8 cellular contexts compared by ENCODE assay signal in genomic region chr13:99087130-99087953, GRCh38.
A peak's percentile ranks its signal among the peaks of the same experiment; 100 is the strongest.
DNase-seq lines count a peak whose midpoint lies in the region; ATAC-seq and TF ChIP-seq lines count a peak whose summit lies in the region.

No MANE protein-coding gene starts in this region.

- H3K36me3 Mint-ChIP-seq in activated T-helper 2 cell treated with anti-CD3 and anti-CD28 coated beads, Interferon-gamma antibody, Interleukin-2, Interleukin-4, amounts not matched to agents 10 μg/mL and 5 μg/mL and 100 μg/mL, durations not matched to agents 14 hours and 24 hours and 36 hours (ENCODE audit: low read depth) = peaks cover 5% of the 10 kb centered on the region
- H3K36me3 Mint-ChIP-seq in naive thymus-derived CD8-positive, alpha-beta T cell = no peaks in the 10 kb centered on the region
- peaks cover 0 to 1% of the 10 kb centered on the region in 2 donors for H3K36me3 Mint-ChIP-seq in stimulated activated naive B cell treated with anti-CD40 and anti-IgM and Interleukin-4, amounts not matched to agents 10 μg/mL and 1 μg/mL and 100 μg/mL, for 72 hours

- in situ Hi-C loops in Panc1 (cut with HindIII; ENCODE audit: low pct_unique_long_range_greater_than_20kb, low sequenced_read_pairs) = no loop called here

- H3K4me3 Mint-ChIP-seq in activated T-helper 2 cell treated with anti-CD3 and anti-CD28 coated beads, Interferon-gamma antibody, Interleukin-2, Interleukin-4, amounts not matched to agents 10 μg/mL and 5 μg/mL and 100 μg/mL, durations not matched to agents 14 hours and 24 hours and 36 hours (ENCODE audit: low read depth) = peak overlapping the region; percentile 92
- H3K4me3 Mint-ChIP-seq in naive thymus-derived CD8-positive, alpha-beta T cell = peak overlapping the region; percentile 97 to 99 (median 99)
- H3K4me3 Mint-ChIP-seq in stimulated activated naive B cell treated with anti-CD40 and anti-IgM and Interleukin-4, amounts not matched to agents 10 μg/mL and 1 μg/mL and 100 μg/mL, for 72 hours = peak overlapping the region; percentile 95 to 97

- POLR2A ChIA-PET in Panc1 (lab: Charles Lee) = no interaction called here
- POLR2A ChIA-PET in naive thymus-derived CD8-positive, alpha-beta T cell (lab: Charles Lee) = interaction anchor here (0.5 to 8.9 kb wide), 32 partner anchors 8 to 1653 kb away, joined by 3 to 194 read pairs (median 5); partner anchors contain the start of genes GPR18, RAP2A and UBAC2

- peaks cover 9% of the 10 kb centered on the region for H3K4me1 ChIP-seq in Panc1 (ENCODE audit: control insufficient read depth, insufficient read depth, low read length)

- DNase-seq in DMS 273 (lab: John Stamatoyannopoulos, UW; ENCODE audit: unreplicated experiment) = peak; percentile 91
- DNase-seq in HuH-7.5 (ENCODE audit: low spot score) = peak; percentile 94
- DNase-seq in Panc1 (ENCODE audit: low read depth, low spot score) = peak; percentile 30
- peak; percentile 91 for DNase-seq in activated T-helper 2 cell treated with anti-CD3 and anti-CD28 coated beads, Interferon-gamma antibody, Interleukin-2, Interleukin-4, amounts not matched to agents 10 μg/mL and 5 μg/mL and 100 μg/mL, durations not matched to agents 14 hours and 24 hours and 36 hours (ENCODE audit: low spot score)
- DNase-seq in fibroblast of mammary gland (ENCODE audit: low read depth) = peak; percentile 72
- peak; percentile 90 to 95 (median 92) for DNase-seq in naive thymus-derived CD8-positive, alpha-beta T cell
- peak; percentile 92 for DNase-seq in stimulated activated naive B cell treated with anti-CD40 and anti-IgM and Interleukin-4, amounts not matched to agents 10 μg/mL and 1 μg/mL and 100 μg/mL, for 72 hours

- H3K27ac ChIP-seq in Panc1 (ENCODE audit: low read length) = peak overlapping the region; percentile 84

- no peaks in the 10 kb centered on the region for H3K36me3 ChIP-seq in Panc1 (ENCODE audit: control insufficient read depth, insufficient read depth, low read length)

- TF ChIP-seq CTCF in Panc1 (IDR thresholded peaks at IDR 0.05) (no peak), fibroblast of mammary gland (conservative IDR thresholded peaks at IDR 0.05; ENCODE audit: control insufficient read depth, insufficient read depth, low read depth, low read length) (no peak)

- peak overlapping the region; percentile 93 for H3K27ac Mint-ChIP-seq in activated T-helper 2 cell treated with anti-CD3 and anti-CD28 coated beads, Interferon-gamma antibody, Interleukin-2, Interleukin-4, amounts not matched to agents 10 μg/mL and 5 μg/mL and 100 μg/mL, durations not matched to agents 14 hours and 24 hours and 36 hours
- H3K27ac Mint-ChIP-seq in naive thymus-derived CD8-positive, alpha-beta T cell = peak overlapping the region; percentile 97 to 100 (median 99)
- H3K27ac Mint-ChIP-seq in stimulated activated naive B cell treated with anti-CD40 and anti-IgM and Interleukin-4, amounts not matched to agents 10 μg/mL and 1 μg/mL and 100 μg/mL, for 72 hours = peak overlapping the region; percentile 96

- H3K27me3 ChIP-seq in Panc1 (ENCODE audit: control insufficient read depth, insufficient read depth, low read length) = no peaks in the 10 kb centered on the region

- ATAC-seq in GM21528 (IDR thresholded peaks at IDR 0.05; ENCODE audit: low FRiP score, unreplicated experiment) = peak; percentile 92
- ATAC-seq in Panc1 = peak; percentile 92
- peak; percentile 76 to 77 for ATAC-seq in naive thymus-derived CD8-positive, alpha-beta T cell
- peak; percentile 88 to 89 for ATAC-seq in stimulated activated naive B cell treated with anti-CD40 and anti-IgM and Interleukin-4, amounts not matched to agents 10 μg/mL and 1 μg/mL and 100 μg/mL, for 72 hours (replicated peaks)

- CTCF ChIA-PET in Panc1 (lab: Charles Lee) = no interaction called here

- no peaks in the 10 kb centered on the region for H3K27me3 Mint-ChIP-seq in activated T-helper 2 cell treated with anti-CD3 and anti-CD28 coated beads, Interferon-gamma antibody, Interleukin-2, Interleukin-4, amounts not matched to agents 10 μg/mL and 5 μg/mL and 100 μg/mL, durations not matched to agents 14 hours and 24 hours and 36 hours (ENCODE audit: low read depth)
- peaks cover 0 to 9% (median 0%) of the 10 kb centered on the region in 5 donors for H3K27me3 Mint-ChIP-seq in naive thymus-derived CD8-positive, alpha-beta T cell
- H3K27me3 Mint-ChIP-seq in stimulated activated naive B cell treated with anti-CD40 and anti-IgM and Interleukin-4, amounts not matched to agents 10 μg/mL and 1 μg/mL and 100 μg/mL, for 72 hours = peaks cover 7 to 8% of the 10 kb centered on the region in 2 donors

- H3K4me3 ChIP-seq in Panc1 (ENCODE audit: low read depth in 2 of 2, low read length in 2 of 2) (peak overlapping the region; percentile 77 to 84), fibroblast of mammary gland (ENCODE audit: control insufficient read depth, low read depth, low read length) (peak overlapping the region; percentile 79)

- intact Hi-C loops in Panc1 (cut with micrococcal nuclease; ENCODE audit: unreplicated experiment) = no loop called here
- intact Hi-C loops in activated T-helper 2 cell treated with anti-CD3 and anti-CD28 coated beads, Interferon-gamma antibody, Interleukin-2, Interleukin-4, amounts not matched to agents 10 μg/mL and 5 μg/mL and 100 μg/mL, durations not matched to agents 14 hours and 24 hours and 36 hours (cut with micrococcal nuclease) = loop anchor here (1.0 to 10.0 kb wide), 8 partner anchors 37 to 513 kb away; partner anchors contain the start of genes GPR18, STK24 and TM9SF2

- no peaks in the 10 kb centered on the region for H3K9me3 ChIP-seq in Panc1 (ENCODE audit: control insufficient read depth, insufficient read depth, low read depth, low read length)

- no peaks in the 10 kb centered on the region for H3K9me3 Mint-ChIP-seq in activated T-helper 2 cell treated with anti-CD3 and anti-CD28 coated beads, Interferon-gamma antibody, Interleukin-2, Interleukin-4, amounts not matched to agents 10 μg/mL and 5 μg/mL and 100 μg/mL, durations not matched to agents 14 hours and 24 hours and 36 hours
- H3K9me3 Mint-ChIP-seq in naive thymus-derived CD8-positive, alpha-beta T cell = no peaks in the 10 kb centered on the region
- H3K9me3 Mint-ChIP-seq in stimulated activated naive B cell treated with anti-CD40 and anti-IgM and Interleukin-4, amounts not matched to agents 10 μg/mL and 1 μg/mL and 100 μg/mL, for 72 hours = no peaks in the 10 kb centered on the region

- no TSS peak for BruUV-seq in Panc1 (replicated peaks; lab: Mats Ljungman, UMichigan)

- H3K4me1 Mint-ChIP-seq in activated T-helper 2 cell treated with anti-CD3 and anti-CD28 coated beads, Interferon-gamma antibody, Interleukin-2, Interleukin-4, amounts not matched to agents 10 μg/mL and 5 μg/mL and 100 μg/mL, durations not matched to agents 14 hours and 24 hours and 36 hours (ENCODE audit: low read depth) = peaks cover 33% of the 10 kb centered on the region
- H3K4me1 Mint-ChIP-seq in naive thymus-derived CD8-positive, alpha-beta T cell = peaks cover 33 to 44% (median 37%) of the 10 kb centered on the region in 4 donors
- peaks cover 24 to 35% of the 10 kb centered on the region in 2 donors for H3K4me1 Mint-ChIP-seq in stimulated activated naive B cell treated with anti-CD40 and anti-IgM and Interleukin-4, amounts not matched to agents 10 μg/mL and 1 μg/mL and 100 μg/mL, for 72 hours

Comparison
In these comparisons a context has a peak if more than half of its experiments do, and no peak if none do; other contexts are left out.
1. Peak in every context shown above with its lines: DNase-seq, ATAC-seq, H3K4me3 ChIP-seq and H3K27ac ChIP-seq.
2. DNase-seq: peak in every context shown above with its lines; median percentile 94 in HuH-7.5; 92 in naive thymus-derived CD8-positive, alpha-beta T cell; 92 in stimulated activated naive B cell treated with anti-CD40 and anti-IgM and Interleukin-4, amounts not matched to agents 10 μg/mL and 1 μg/mL and 100 μg/mL, for 72 hours; 91 in DMS 273; 91 in activated T-helper 2 cell treated with anti-CD3 and anti-CD28 coated beads, Interferon-gamma antibody, Interleukin-2, Interleukin-4, amounts not matched to agents 10 μg/mL and 5 μg/mL and 100 μg/mL, durations not matched to agents 14 hours and 24 hours and 36 hours; 72 in fibroblast of mammary gland; 30 in Panc1.